7 cellular contexts compared by ENCODE assay signal in the genomic region with DNA sequence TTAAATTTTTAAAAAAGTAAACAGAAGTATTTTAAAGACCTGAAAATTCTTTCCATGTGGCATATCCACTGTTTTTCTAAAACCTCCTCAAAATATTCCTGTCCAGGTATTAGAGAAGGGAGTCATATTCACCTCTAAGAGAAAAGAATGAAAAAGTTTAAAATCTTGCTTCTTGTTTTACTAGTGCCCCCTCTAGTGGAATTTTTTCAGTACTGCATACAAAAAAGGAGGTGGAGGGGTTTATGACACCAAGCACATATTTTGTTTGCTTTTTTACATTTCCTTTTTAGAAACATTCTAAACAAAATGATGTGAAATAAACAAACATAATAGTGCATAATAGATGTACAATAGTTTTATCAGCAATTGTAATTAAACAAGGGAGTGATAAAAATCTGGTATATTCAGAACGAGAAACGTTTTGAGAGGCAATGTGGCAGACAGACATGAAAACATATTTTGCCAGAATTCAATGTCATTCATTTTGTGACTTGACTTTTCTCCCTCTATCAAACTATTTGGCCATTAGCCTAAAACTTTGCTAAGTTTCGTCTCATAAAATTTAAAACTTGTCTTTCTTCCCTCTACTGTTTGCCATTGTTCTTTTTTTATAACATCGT.
A peak's percentile ranks its signal among the peaks of the same experiment; 100 is the strongest.
DNase-seq lines count a peak whose midpoint lies in the region; FAIRE-seq and TF ChIP-seq lines count a peak whose summit lies in the region.

No MANE protein-coding gene starts in this region.

- TF ChIP-seq CTCF in tibial nerve (IDR thresholded peaks at IDR 0.05), result peak; percentile 17 to 74 (median 64)

- no peaks in the 10 kb centered on the region for H3K9me3 ChIP-seq in tibial nerve

- TF ChIP-seq EP300 in tibial nerve (IDR thresholded peaks at IDR 0.05), result no peak

- no peak overlapping the region for H3K27ac ChIP-seq in tibial nerve

- FAIRE-seq in G401.6 (lab: Jason Lieb, UNC) (peak; percentile 94), HTR-8/SVneo (lab: Jason Lieb, UNC) (no peak)

- no peaks in the 10 kb centered on the region for H3K36me3 ChIP-seq in tibial nerve

- no peak overlapping the region for H3K4me3 ChIP-seq in tibial nerve

- 35 to 45% methylated on average over 4 of the region's 4 CpGs for WGBS in tibial nerve, 2 donors

- DNase-seq in HTR-8/SVneo (ENCODE audit: insufficient read length, low spot score) (peak; percentile 9), SKM-1 treated with dmso at 0.1 percent for 144 hours (lab: John Stamatoyannopoulos, UW; ENCODE audit: unreplicated experiment) (peak; percentile 22), globus pallidus (ENCODE audit: low spot score) (peak; percentile 10), tibial nerve (ENCODE audit: low spot score in 2 of 2) (peak in 1 of 2 donors; percentile 24), NCI-H187 treated with DMSO at 0.1 percent for 48 hours (lab: John Stamatoyannopoulos, UW) (no peak)
- DNase-seq in effector CD8-positive, alpha-beta T cell (lab: John Stamatoyannopoulos, UW), result no peak

- TF ChIP-seq POLR2A in tibial nerve (IDR thresholded peaks at IDR 0.05), result no peak

- H3K4me1 ChIP-seq in tibial nerve, result no peaks in the 10 kb centered on the region

- no peaks in the 10 kb centered on the region for H3K27me3 ChIP-seq in tibial nerve

Comparison
In these comparisons a context has a peak if more than half of its experiments do, and no peak if none do; other contexts are left out.
1. DNase-seq: peak in HTR-8/SVneo (single experiment), SKM-1 treated with dmso at 0.1 percent for 144 hours (single experiment) and globus pallidus (single experiment); none in NCI-H187 treated with DMSO at 0.1 percent for 48 hours (single experiment) and effector CD8-positive, alpha-beta T cell (single experiment).